13 cellular contexts compared by ENCODE assay signal in genomic region chr1:8122477-8123407, GRCh38.
A peak's percentile ranks its signal among the peaks of the same experiment; 100 is the strongest.
DNase-seq lines count a peak whose midpoint lies in the region; ATAC-seq, FAIRE-seq and TF ChIP-seq lines count a peak whose summit lies in the region.
"Had no signal": no experiment of that assay in that cellular context is flagged by ENCODE, and none has a peak within 500 bp of the region (broad histone marks: within the 10 kb centered on the region; RNA-seq: fewer than 3 reads in every experiment).

No MANE protein-coding gene starts in this region.

- peaks cover 19 to 51% of the 10 kb centered on the region in 2 donors for H3K4me1 ChIP-seq in ascending aorta
- peaks cover 21 to 31% of the 10 kb centered on the region in 2 donors for H3K4me1 ChIP-seq in left lung
- peaks cover 0 to 7% of the 10 kb centered on the region in 2 donors for H3K4me1 ChIP-seq in small intestine (ENCODE audit: control insufficient read depth in 2 of 2, insufficient read depth in 1 of 2, low read depth in 1 of 2, low read length in 1 of 2)

- H3K4me3 ChIP-seq in ascending aorta = no peak overlapping the region
- no peak overlapping the region for H3K4me3 ChIP-seq in left lung
- H3K4me3 ChIP-seq in small intestine (ENCODE audit: low read depth in 1 of 2, low read length in 2 of 2) = no peak overlapping the region
- H3K4me3 ChIP-seq in lower leg skin (ENCODE audit: low read depth, poor library complexity, severe bottlenecking) = no peak overlapping the region

- intact Hi-C loops in ascending aorta (cut with DNase I) = no loop called here
- intact Hi-C loops in left lung (cut with DNase I) = no loop called here
- intact Hi-C loops in lower leg skin (cut with DNase I; ENCODE audit: low total_unique reads) = no loop called here

- peak overlapping the region; percentile 95 to 96 for H3K27ac ChIP-seq in ascending aorta
- H3K27ac ChIP-seq in left lung = peak overlapping the region; percentile 83 to 91
- peak overlapping the region in 1 of 2 donors; percentile 74 for H3K27ac ChIP-seq in small intestine (ENCODE audit: low read depth in 1 of 2, low read length in 1 of 2)

- no peak for TF ChIP-seq POLR2A in lower leg skin (IDR thresholded peaks at IDR 0.05)

- H3K9me3 ChIP-seq in ascending aorta = no peaks in the 10 kb centered on the region
- no peaks in the 10 kb centered on the region for H3K9me3 ChIP-seq in left lung
- no peaks in the 10 kb centered on the region for H3K9me3 ChIP-seq in small intestine (ENCODE audit: control insufficient read depth, low read depth)

- H3K27me3 ChIP-seq in ascending aorta = no peaks in the 10 kb centered on the region
- no peaks in the 10 kb centered on the region for H3K27me3 ChIP-seq in left lung
- H3K27me3 ChIP-seq in small intestine (ENCODE audit: control insufficient read depth in 2 of 2, insufficient read depth in 2 of 2, low read length in 2 of 2) = no peaks in the 10 kb centered on the region

- TF ChIP-seq CTCF in ascending aorta (IDR thresholded peaks at IDR 0.05) (no peak), left lung (IDR thresholded peaks at IDR 0.05) (no peak), lower leg skin (IDR thresholded peaks at IDR 0.05) (no peak)

- no peaks in the 10 kb centered on the region for H3K36me3 ChIP-seq in ascending aorta
- no peaks in the 10 kb centered on the region for H3K36me3 ChIP-seq in left lung
- no peaks in the 10 kb centered on the region for H3K36me3 ChIP-seq in small intestine (ENCODE audit: control insufficient read depth in 2 of 2, insufficient read depth in 2 of 2, low read length in 2 of 2)

- DNase-seq in H4 (ENCODE audit: low spot score) (peak; percentile 79), ascending aorta (ENCODE audit: low spot score in 2 of 2) (peak in 1 of 2 donors; percentile 60), left lung (no peak), small intestine (peak; percentile 36), T-helper 9 cell (no peak), lower leg skin (ENCODE audit: low spot score in 2 of 2) (no peak)
- DNase-seq: CD4-positive, alpha-beta T cell; Kasumi-1; NCI-H526; T-cell had no signal

- FAIRE-seq in small intestine (lab: Jason Lieb, UNC) = no peak
- FAIRE-seq: GM12891 had no signal

- ATAC-seq in left lung = no peak
- no peak for ATAC-seq in HG02678 (IDR thresholded peaks at IDR 0.05; ENCODE audit: unreplicated experiment)
- ATAC-seq in HG03095 (IDR thresholded peaks at IDR 0.05; ENCODE audit: unreplicated experiment) = no peak
- ATAC-seq: T-cell had no signal

- WGBS in small intestine, 3 donors = 60 to 78% (median 72%) methylated on average over 15 of the region's 15 CpGs
- 85 to 88% methylated on average over 15 of the region's 15 CpGs for WGBS in lower leg skin, 2 donors

Comparison
In these comparisons a context has a peak if more than half of its experiments do, and no peak if none do; other contexts are left out.
1. DNase-seq: peak in H4 (single experiment) and small intestine (single experiment); none in left lung (0 of 2), T-helper 9 cell (single experiment) and lower leg skin (0 of 2).